8 cellular contexts compared by ENCODE assay signal in genomic region chr3:108100906-108101305, GRCh38. TPM values are rescaled to one million over a fixed set of nuclear protein-coding genes. Genes with fewer than 3 reads are reported as not detected.
DNase-seq lines count a peak whose midpoint lies in the region; ATAC-seq and TF ChIP-seq lines count a peak whose summit lies in the region.

No MANE protein-coding gene starts in this region.

- peaks cover 2% of the 10 kb centered on the region for H3K9me3 Mint-ChIP-seq in Calu3 (ENCODE audit: low read depth, unreplicated experiment)
- H3K9me3 Mint-ChIP-seq in activated CD4-positive, alpha-beta memory T cell treated with anti-CD3 and anti-CD28 coated beads for 36 hours = no peaks in the 10 kb centered on the region

- TF ChIP-seq CTCF in Calu3 (IDR thresholded peaks at IDR 0.05; ENCODE audit: unreplicated experiment) = no peak

- H3K4me3 Mint-ChIP-seq in Calu3 (ENCODE audit: low read depth, unreplicated experiment) = no peak overlapping the region
- peak overlapping the region; percentile 20 for H3K4me3 Mint-ChIP-seq in activated CD4-positive, alpha-beta memory T cell treated with anti-CD3 and anti-CD28 coated beads for 36 hours

- intact Hi-C loops in Calu3 (cut with micrococcal nuclease; ENCODE audit: unreplicated experiment) (no loop called here), cardiac septum (cut with DNase I) (no loop called here)
- intact Hi-C loops in activated CD4-positive, alpha-beta memory T cell treated with anti-CD3 and anti-CD28 coated beads for 36 hours (cut with micrococcal nuclease) = loop anchor here (1.0 kb wide), 4 partner anchors 9 to 37 kb away; no protein-coding TSS in a partner anchor

- BruUV-seq in Calu3 (replicated peaks; lab: Mats Ljungman, UMichigan) = no TSS peak

- DNase-seq in Calu3 (peak; percentile 34), cardiac septum (ENCODE audit: low spot score) (no peak), DMS53 (lab: John Stamatoyannopoulos, UW) (no peak), G401 (ENCODE audit: low spot score) (no peak), nucleus accumbens (lab: John Stamatoyannopoulos, UW) (no peak)
- DNase-seq in activated CD4-positive, alpha-beta memory T cell treated with anti-CD3 and anti-CD28 coated beads for 36 hours = peak; percentile 54

- no peaks in the 10 kb centered on the region for H3K27me3 Mint-ChIP-seq in Calu3 (ENCODE audit: unreplicated experiment)
- H3K27me3 Mint-ChIP-seq in activated CD4-positive, alpha-beta memory T cell treated with anti-CD3 and anti-CD28 coated beads for 36 hours = no peaks in the 10 kb centered on the region

- CTCF ChIA-PET in Calu3 (lab: Charles Lee) = interaction anchor here (1.2 kb wide), 1 partner anchor 32 kb away, joined by 7 read pairs; no protein-coding TSS in a partner anchor
- CTCF ChIA-PET in activated CD4-positive, alpha-beta memory T cell treated with anti-CD3 and anti-CD28 coated beads for 36 hours (lab: Charles Lee) = interaction anchor here (1.0 kb wide), 1 partner anchor 24 kb away, joined by 4 read pairs; no protein-coding TSS in a partner anchor

- H3K36me3 Mint-ChIP-seq in Calu3 (ENCODE audit: insufficient read depth, unreplicated experiment) = no peaks in the 10 kb centered on the region
- H3K36me3 Mint-ChIP-seq in activated CD4-positive, alpha-beta memory T cell treated with anti-CD3 and anti-CD28 coated beads for 36 hours = no peaks in the 10 kb centered on the region

- ATAC-seq in GM19452 (IDR thresholded peaks at IDR 0.05; ENCODE audit: unreplicated experiment) (peak; percentile 91), HG03432 (IDR thresholded peaks at IDR 0.05; ENCODE audit: unreplicated experiment) (peak; percentile 93)

- peaks cover 57% of the 10 kb centered on the region for H3K4me1 Mint-ChIP-seq in Calu3 (ENCODE audit: low read depth, unreplicated experiment)
- H3K4me1 Mint-ChIP-seq in activated CD4-positive, alpha-beta memory T cell treated with anti-CD3 and anti-CD28 coated beads for 36 hours (ENCODE audit: low read depth) = peaks cover 33% of the 10 kb centered on the region

- peak overlapping the region; percentile 24 for H3K27ac Mint-ChIP-seq in Calu3 (ENCODE audit: unreplicated experiment)
- H3K27ac Mint-ChIP-seq in activated CD4-positive, alpha-beta memory T cell treated with anti-CD3 and anti-CD28 coated beads for 36 hours = peak overlapping the region; percentile 24

- POLR2A ChIA-PET in activated CD4-positive, alpha-beta memory T cell treated with anti-CD3 and anti-CD28 coated beads for 36 hours (lab: Charles Lee) = interaction anchor here (1.0 to 1.1 kb wide), 2 partner anchors 11 to 23 kb away, joined by 4 to 6 read pairs; no protein-coding TSS in a partner anchor

- in situ Hi-C loops in G401 (cut with HindIII; ENCODE audit: low sequenced_read_pairs) = no loop called here

RNA-seq across cellular contexts. Expression of gene CD47, which starts 10.1 kb away (rescaled TPM):
- total RNA-seq in Calu3 (2022) (174 and 216 TPM in 2 replicates), cardiac septum (51.4 TPM)
- total RNA-seq in activated CD4-positive, alpha-beta memory T cell treated with anti-CD3 and anti-CD28 coated beads for 36 hours = 100 to 1,000 TPM; 122 to 124 TPM
- total RNA-seq in G401 (2014; rRNA removed; shearing (Covaris generic)) = 0.85 TPM in 1 of 2 replicates, not detected in the other

Comparison
In these comparisons a context has a peak if more than half of its experiments do, and no peak if none do; other contexts are left out.
1. DNase-seq: peak in Calu3 (single experiment) and activated CD4-positive, alpha-beta memory T cell treated with anti-CD3 and anti-CD28 coated beads for 36 hours (single experiment); none in cardiac septum (single experiment), DMS53 (single experiment), G401 (single experiment) and nucleus accumbens (0 of 56).
2. RNA of gene CD47, which starts 10.1 kb away (total RNA-seq): 174 to 216 TPM in Calu3, 122 to 124 TPM in activated CD4-positive, alpha-beta memory T cell treated with anti-CD3 and anti-CD28 coated beads for 36 hours and 51.4 TPM in cardiac septum (single experiment); 0.85 TPM in G401; every median in the first group is over 10 times any median in the second.